ENCODE assay signal across 8 cellular contexts in genomic region chr3:10459954-10460754, GRCh38. TPM values are rescaled to one million over a fixed set of nuclear protein-coding genes. Genes with fewer than 3 reads are reported as not detected.
DNase-seq lines count a peak whose midpoint lies in the region; ATAC-seq lines count a peak whose summit lies in the region.

No MANE protein-coding gene starts in this region.

- H3K4me1 Mint-ChIP-seq in activated CD4-positive, alpha-beta T cell treated with anti-CD3 and anti-CD28 coated beads, Interleukin-2, amount 10 ng/mL, durations not matched to agents 24 days and 14 days = peaks cover 3% of the 10 kb centered on the region

- no peaks in the 10 kb centered on the region for H3K9me3 Mint-ChIP-seq in activated CD4-positive, alpha-beta T cell treated with anti-CD3 and anti-CD28 coated beads, Interleukin-2, amount 10 ng/mL, durations not matched to agents 24 days and 14 days

- H3K9me3 ChIP-seq in trophoblast cell (ENCODE audit: insufficient read depth, low read depth, low read length) = peaks cover 4% of the 10 kb centered on the region

- intact Hi-C loops in activated CD4-positive, alpha-beta T cell treated with anti-CD3 and anti-CD28 coated beads, Interleukin-2, amount 10 ng/mL, durations not matched to agents 24 days and 14 days (cut with micrococcal nuclease) = no loop called here

- peak; percentile 80 for ATAC-seq in esophagus mucosa
- ATAC-seq in GM18511 (IDR thresholded peaks at IDR 0.05; ENCODE audit: unreplicated experiment) = no peak
- ATAC-seq in HG02571 (IDR thresholded peaks at IDR 0.05; ENCODE audit: unreplicated experiment) = no peak

- in situ Hi-C loops in Caki2 (cut with HindIII; ENCODE audit: low pct_unique_long_range_greater_than_20kb, low sequenced_read_pairs) = no loop called here

- H4K8ac ChIP-seq in trophoblast cell (ENCODE audit: low read depth, low read length) = no peak overlapping the region

- H3K4me3 Mint-ChIP-seq in activated CD4-positive, alpha-beta T cell treated with anti-CD3 and anti-CD28 coated beads, Interleukin-2, amount 10 ng/mL, durations not matched to agents 24 days and 14 days = no peak overlapping the region

- no peak overlapping the region for H4K12ac ChIP-seq in trophoblast cell (ENCODE audit: low read depth, low read length)

- H3K79me1 ChIP-seq in trophoblast cell (ENCODE audit: low read length) = no peaks in the 10 kb centered on the region

- no peak overlapping the region for H3K18ac ChIP-seq in trophoblast cell (ENCODE audit: low read length)

- no peak overlapping the region for H2BK120ac ChIP-seq in trophoblast cell (ENCODE audit: insufficient read depth, low read length, poor library complexity)

- no peaks in the 10 kb centered on the region for H3K79me2 ChIP-seq in trophoblast cell (ENCODE audit: control insufficient read depth, insufficient read depth, low read length, poor library complexity)

- H2AFZ ChIP-seq in trophoblast cell (ENCODE audit: insufficient read depth, low read length, poor library complexity) = no peak overlapping the region

- H3K27ac ChIP-seq in trophoblast cell (ENCODE audit: low read depth, low read length) = no peak overlapping the region

- no peaks in the 10 kb centered on the region for H3K4me1 ChIP-seq in trophoblast cell (ENCODE audit: control insufficient read depth in 1 of 2, insufficient read depth in 2 of 2, low read length in 2 of 2)

- no peak overlapping the region for H3K4ac ChIP-seq in trophoblast cell (ENCODE audit: low read depth, low read length)

- H3K27me3 ChIP-seq in trophoblast cell (ENCODE audit: insufficient read depth, low read length) = no peaks in the 10 kb centered on the region

- no peak overlapping the region for H3K4me2 ChIP-seq in trophoblast cell (ENCODE audit: low read length)

- H3K36me3 ChIP-seq in trophoblast cell (ENCODE audit: control insufficient read depth in 1 of 2, insufficient read depth in 2 of 2, low read length in 2 of 2) = no peaks in the 10 kb centered on the region

- no peak overlapping the region for H3K27ac Mint-ChIP-seq in activated CD4-positive, alpha-beta T cell treated with anti-CD3 and anti-CD28 coated beads, Interleukin-2, amount 10 ng/mL, durations not matched to agents 24 days and 14 days

- H3K14ac ChIP-seq in trophoblast cell (ENCODE audit: low read length) = no peak overlapping the region

- H3K23ac ChIP-seq in trophoblast cell (ENCODE audit: low read length) = no peak overlapping the region

- H4K91ac ChIP-seq in trophoblast cell (ENCODE audit: low read depth, low read length) = no peak overlapping the region

- DNase-seq in Caki2 (ENCODE audit: low read depth) (peak; percentile 74), HuH-7.5 (ENCODE audit: low spot score) (peak; percentile 97), trophoblast cell (peak; percentile 61 to 76), DMS79 treated with DMSO at 0.1 percent for 48 hours (lab: John Stamatoyannopoulos, UW) (no peak)
- DNase-seq in activated CD4-positive, alpha-beta T cell treated with anti-CD3 and anti-CD28 coated beads, Interleukin-2, amount 10 ng/mL, durations not matched to agents 24 days and 14 days = peak; percentile 85

- H3K36me3 Mint-ChIP-seq in activated CD4-positive, alpha-beta T cell treated with anti-CD3 and anti-CD28 coated beads, Interleukin-2, amount 10 ng/mL, durations not matched to agents 24 days and 14 days (ENCODE audit: low read depth) = no peaks in the 10 kb centered on the region

- H3K27me3 Mint-ChIP-seq in activated CD4-positive, alpha-beta T cell treated with anti-CD3 and anti-CD28 coated beads, Interleukin-2, amount 10 ng/mL, durations not matched to agents 24 days and 14 days = peaks cover 8% of the 10 kb centered on the region

- no peak overlapping the region for H3K4me3 ChIP-seq in trophoblast cell (ENCODE audit: low read depth, low read length)

- no peak overlapping the region for H2AK5ac ChIP-seq in trophoblast cell (ENCODE audit: low read length)

- H2BK5ac ChIP-seq in trophoblast cell (ENCODE audit: low read depth, low read length, poor library complexity) = no peak overlapping the region

- no peak overlapping the region for H3K9ac ChIP-seq in trophoblast cell (ENCODE audit: low read length)

- WGBS in trophoblast cell (ENCODE audit: extremely low coverage, insufficient coverage, insufficient read length) = no CpG with 5 or more reads among the region's 5 CpGs

- H2BK12ac ChIP-seq in trophoblast cell (ENCODE audit: low read length) = no peak overlapping the region

RNA-seq across cellular contexts. Expression of gene ATP2B2, which starts 45.2 kb away (rescaled TPM):
- total RNA-seq in Caki2 (2014; rRNA removed; shearing (Covaris generic); ENCODE audit: low replicate concordance) = not detected in 2 replicates
- 0.31 TPM in 1 of 2 replicates, not detected in the other for total RNA-seq in activated CD4-positive, alpha-beta T cell treated with anti-CD3 and anti-CD28 coated beads, Interleukin-2, amount 10 ng/mL, durations not matched to agents 24 days and 14 days
- 0.24 TPM for total RNA-seq in esophagus mucosa
- polyA plus RNA-seq in trophoblast cell (2013) = 0.01 TPM in 2 replicates
